Comparison of ENCODE assay signal across 2 cellular contexts in the genomic region with DNA sequence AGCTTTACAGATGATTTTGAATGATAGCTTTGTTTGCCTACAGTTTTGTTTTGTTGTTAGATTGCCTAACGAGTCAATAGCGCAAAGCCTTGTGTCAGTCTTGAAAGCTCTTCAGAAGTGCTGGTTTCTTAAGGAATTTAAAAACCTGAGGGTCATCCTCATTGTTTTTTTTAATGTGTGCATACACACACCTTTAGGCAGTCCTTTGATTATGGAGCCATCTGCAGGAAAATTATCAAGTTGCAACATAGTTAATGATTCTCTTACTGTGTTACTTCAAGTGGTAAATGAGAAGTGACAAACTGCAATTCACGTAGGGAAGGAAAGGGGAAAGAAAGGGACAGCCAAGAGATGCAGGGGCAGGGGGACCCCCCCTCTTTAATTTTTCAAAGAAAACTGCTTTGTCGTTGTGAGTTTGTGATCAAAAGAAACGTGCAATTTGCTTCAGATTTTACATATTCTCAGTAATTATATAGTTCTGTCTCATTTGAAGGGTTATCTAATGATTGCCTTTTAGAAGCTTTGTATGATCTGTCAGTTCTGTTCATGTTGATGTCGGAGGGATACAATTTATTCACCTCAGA.
TF ChIP-seq lines count a peak whose summit lies in the region.

No MANE protein-coding gene starts in this region.

TF ChIP-seq in GM23338, 12 proteins besides CTCF, POLR2A, EP300 and RAD21 (continued from another document):
- TF ChIP-seq, protein P1, sequence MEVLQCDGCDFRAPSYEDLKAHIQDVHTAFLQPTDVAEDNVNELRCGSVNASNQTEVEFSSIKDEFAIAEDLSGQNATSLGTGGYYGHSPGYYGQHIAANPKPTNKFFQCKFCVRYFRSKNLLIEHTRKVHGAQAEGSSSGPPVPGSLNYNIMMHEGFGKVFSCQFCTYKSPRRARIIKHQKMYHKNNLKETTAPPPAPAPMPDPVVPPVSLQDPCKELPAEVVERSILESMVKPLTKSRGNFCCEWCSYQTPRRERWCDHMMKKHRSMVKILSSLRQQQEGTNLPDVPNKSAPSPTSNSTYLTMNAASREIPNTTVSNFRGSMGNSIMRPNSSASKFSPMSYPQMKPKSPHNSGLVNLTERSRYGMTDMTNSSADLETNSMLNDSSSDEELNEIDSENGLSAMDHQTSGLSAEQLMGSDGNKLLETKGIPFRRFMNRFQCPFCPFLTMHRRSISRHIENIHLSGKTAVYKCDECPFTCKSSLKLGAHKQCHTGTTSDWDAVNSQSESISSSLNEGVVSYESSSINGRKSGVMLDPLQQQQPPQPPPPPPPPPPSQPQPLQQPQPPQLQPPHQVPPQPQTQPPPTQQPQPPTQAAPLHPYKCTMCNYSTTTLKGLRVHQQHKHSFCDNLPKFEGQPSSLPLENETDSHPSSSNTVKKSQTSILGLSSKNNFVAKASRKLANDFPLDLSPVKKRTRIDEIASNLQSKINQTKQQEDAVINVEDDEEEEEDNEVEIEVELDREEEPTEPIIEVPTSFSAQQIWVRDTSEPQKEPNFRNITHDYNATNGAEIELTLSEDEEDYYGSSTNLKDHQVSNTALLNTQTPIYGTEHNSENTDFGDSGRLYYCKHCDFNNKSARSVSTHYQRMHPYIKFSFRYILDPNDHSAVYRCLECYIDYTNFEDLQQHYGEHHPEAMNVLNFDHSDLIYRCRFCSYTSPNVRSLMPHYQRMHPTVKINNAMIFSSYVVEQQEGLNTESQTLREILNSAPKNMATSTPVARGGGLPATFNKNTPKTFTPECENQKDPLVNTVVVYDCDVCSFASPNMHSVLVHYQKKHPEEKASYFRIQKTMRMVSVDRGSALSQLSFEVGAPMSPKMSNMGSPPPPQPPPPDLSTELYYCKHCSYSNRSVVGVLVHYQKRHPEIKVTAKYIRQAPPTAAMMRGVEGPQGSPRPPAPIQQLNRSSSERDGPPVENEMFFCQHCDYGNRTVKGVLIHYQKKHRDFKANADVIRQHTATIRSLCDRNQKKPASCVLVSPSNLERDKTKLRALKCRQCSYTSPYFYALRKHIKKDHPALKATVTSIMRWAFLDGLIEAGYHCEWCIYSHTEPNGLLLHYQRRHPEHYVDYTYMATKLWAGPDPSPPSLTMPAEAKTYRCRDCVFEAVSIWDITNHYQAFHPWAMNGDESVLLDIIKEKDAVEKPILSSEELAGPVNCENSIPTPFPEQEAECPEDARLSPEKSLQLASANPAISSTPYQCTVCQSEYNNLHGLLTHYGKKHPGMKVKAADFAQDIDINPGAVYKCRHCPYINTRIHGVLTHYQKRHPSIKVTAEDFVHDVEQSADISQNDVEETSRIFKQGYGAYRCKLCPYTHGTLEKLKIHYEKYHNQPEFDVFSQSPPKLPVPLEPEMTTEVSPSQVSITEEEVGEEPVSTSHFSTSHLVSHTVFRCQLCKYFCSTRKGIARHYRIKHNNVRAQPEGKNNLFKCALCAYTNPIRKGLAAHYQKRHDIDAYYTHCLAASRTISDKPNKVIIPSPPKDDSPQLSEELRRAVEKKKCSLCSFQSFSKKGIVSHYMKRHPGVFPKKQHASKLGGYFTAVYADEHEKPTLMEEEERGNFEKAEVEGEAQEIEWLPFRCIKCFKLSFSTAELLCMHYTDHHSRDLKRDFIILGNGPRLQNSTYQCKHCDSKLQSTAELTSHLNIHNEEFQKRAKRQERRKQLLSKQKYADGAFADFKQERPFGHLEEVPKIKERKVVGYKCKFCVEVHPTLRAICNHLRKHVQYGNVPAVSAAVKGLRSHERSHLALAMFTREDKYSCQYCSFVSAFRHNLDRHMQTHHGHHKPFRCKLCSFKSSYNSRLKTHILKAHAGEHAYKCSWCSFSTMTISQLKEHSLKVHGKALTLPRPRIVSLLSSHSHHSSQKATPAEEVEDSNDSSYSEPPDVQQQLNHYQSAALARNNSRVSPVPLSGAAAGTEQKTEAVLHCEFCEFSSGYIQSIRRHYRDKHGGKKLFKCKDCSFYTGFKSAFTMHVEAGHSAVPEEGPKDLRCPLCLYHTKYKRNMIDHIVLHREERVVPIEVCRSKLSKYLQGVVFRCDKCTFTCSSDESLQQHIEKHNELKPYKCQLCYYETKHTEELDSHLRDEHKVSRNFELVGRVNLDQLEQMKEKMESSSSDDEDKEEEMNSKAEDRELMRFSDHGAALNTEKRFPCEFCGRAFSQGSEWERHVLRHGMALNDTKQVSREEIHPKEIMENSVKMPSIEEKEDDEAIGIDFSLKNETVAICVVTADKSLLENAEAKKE (CRISPR knock-in tag; IDR thresholded peaks at IDR 0.05) = no peak

TF ChIP-seq in H1, 55 proteins besides CTCF, POLR2A, EP300 and RAD21 (continued from another document):
- TF ChIP-seq MAFK (IDR thresholded peaks at IDR 0.05; ENCODE audit: low read depth, low read length) (no peak), SRF (IDR thresholded peaks at IDR 0.05; ENCODE audit: low read depth, low read length) (no peak), SUZ12 (IDR thresholded peaks at IDR 0.05; ENCODE audit: low read length) (no peak), YY1 (IDR thresholded peaks at IDR 0.05; ENCODE audit: low read depth, low read length) (no peak)
